1 cellular context compared by ENCODE assay signal in the genomic region with DNA sequence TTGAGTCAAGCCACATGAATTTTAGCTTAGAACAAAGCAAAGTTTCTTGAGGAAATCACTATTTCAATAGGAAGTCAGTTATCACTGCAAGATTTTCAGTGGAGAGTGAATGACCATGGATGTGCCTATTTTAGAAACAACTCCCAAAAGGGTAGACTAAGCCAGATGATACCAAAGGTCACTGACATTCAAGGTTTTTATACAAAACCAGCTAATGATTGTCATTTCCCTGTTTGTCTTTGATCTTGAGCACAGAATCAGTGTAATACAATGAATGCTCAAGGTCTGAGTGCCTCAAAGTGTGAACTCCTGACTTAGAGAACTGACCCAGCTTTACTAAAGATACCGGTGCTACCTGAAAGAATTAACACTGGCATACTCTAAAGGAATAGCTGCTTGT.
TF ChIP-seq lines count a peak whose summit lies in the region.

No MANE protein-coding gene starts in this region.

TF ChIP-seq in SK-N-SH treated with all-trans-retinoic acid at 6 μM for 48 hours, 23 proteins besides CTCF, POLR2A, EP300 and RAD21 (continued from another document):
- TF ChIP-seq, protein P1, sequence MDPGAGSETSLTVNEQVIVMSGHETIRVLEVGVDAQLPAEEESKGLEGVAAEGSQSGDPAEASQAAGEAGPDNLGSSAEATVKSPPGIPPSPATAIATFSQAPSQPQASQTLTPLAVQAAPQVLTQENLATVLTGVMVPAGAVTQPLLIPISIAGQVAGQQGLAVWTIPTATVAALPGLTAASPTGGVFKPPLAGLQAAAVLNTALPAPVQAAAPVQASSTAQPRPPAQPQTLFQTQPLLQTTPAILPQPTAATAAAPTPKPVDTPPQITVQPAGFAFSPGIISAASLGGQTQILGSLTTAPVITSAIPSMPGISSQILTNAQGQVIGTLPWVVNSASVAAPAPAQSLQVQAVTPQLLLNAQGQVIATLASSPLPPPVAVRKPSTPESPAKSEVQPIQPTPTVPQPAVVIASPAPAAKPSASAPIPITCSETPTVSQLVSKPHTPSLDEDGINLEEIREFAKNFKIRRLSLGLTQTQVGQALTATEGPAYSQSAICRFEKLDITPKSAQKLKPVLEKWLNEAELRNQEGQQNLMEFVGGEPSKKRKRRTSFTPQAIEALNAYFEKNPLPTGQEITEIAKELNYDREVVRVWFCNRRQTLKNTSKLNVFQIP (CRISPR knock-in tag; IDR thresholded peaks at IDR 0.05; ENCODE audit: borderline replicate concordance, low read depth) = no peak
